ENCODE assay signal across 12 cellular contexts in the genomic region with DNA sequence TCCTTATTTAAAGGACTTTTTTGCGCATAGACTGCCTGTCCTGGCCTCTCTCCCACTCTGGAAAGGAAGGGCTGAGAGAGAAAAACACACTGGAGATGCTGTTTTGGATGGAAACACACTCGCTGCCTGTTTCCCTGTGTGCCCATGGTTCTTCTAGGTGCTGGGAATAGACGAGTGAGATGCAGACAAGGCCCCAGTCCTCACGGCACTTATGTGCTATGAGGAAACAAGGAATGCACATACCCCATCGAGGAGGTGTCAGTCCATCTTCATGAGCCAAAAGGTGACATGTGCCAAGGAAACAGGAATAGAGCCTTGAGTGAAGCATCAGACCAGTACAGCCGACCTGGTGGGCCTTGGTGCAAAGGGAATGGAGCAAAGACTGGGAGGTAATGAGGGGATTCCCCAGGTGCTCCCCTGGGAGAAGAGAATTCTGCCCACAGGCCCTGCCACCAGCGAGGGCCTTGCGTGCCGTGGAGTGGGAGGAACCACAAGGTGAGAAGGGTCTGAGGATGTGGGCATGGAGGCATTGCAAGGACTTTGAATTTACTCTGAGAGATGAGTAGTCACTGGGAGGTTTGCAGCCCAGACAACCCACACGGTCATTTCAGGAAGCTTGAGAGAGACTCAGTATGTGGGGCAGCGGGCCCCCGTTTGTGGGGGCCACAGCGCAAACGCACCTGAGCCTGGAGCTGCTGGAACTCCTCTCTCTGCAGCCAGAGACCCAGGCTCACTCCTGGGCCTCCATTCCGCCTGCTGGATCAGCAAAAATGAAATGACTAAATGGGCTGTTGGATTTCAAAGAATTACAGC.
A peak's percentile ranks its signal among the peaks of the same experiment; 100 is the strongest.
DNase-seq lines count a peak whose midpoint lies in the region; ATAC-seq and TF ChIP-seq lines count a peak whose summit lies in the region.
"Had no signal": no experiment of that assay in that cellular context is flagged by ENCODE, and none has a peak within 500 bp of the region (broad histone marks: within the 10 kb centered on the region; RNA-seq: fewer than 3 reads in every experiment).

No MANE protein-coding gene starts in this region.

- H3F3A ChIP-seq in smooth muscle cell (ENCODE audit: low read depth), result peaks cover 12% of the 10 kb centered on the region

- H4K20me1 ChIP-seq in BLaER1 treated with 17β-estradiol and CSF1 and Interleukin-3, amounts not matched to agents 10 nM and 100 nM, result no peaks in the 10 kb centered on the region
- no peaks in the 10 kb centered on the region for H4K20me1 ChIP-seq in smooth muscle cell (ENCODE audit: low read depth)

- 76% methylated on average over 15 of the region's 15 CpGs for WGBS in smooth muscle cell (ENCODE audit: low lambda C conversion rate)

- H2AFZ ChIP-seq in smooth muscle cell (ENCODE audit: low read depth), result peak overlapping the region; percentile 85

- no peaks in the 10 kb centered on the region for H3K27me3 ChIP-seq in BLaER1 treated with 17β-estradiol and CSF1 and Interleukin-3, amounts not matched to agents 10 nM and 100 nM
- H3K27me3 ChIP-seq in ascending aorta, result no peaks in the 10 kb centered on the region
- H3K27me3 ChIP-seq in lower lobe of right lung (ENCODE audit: low read depth), result peaks cover 5% of the 10 kb centered on the region
- no peaks in the 10 kb centered on the region for H3K27me3 ChIP-seq in smooth muscle cell (ENCODE audit: low read depth)

- peaks cover 5 to 43% (median 26%) of the 10 kb centered on the region in 10 experiments; a peak in 18 of 20 replicates for H3K4me1 ChIP-seq in BLaER1 treated with 17β-estradiol and CSF1 and Interleukin-3, amounts not matched to agents 10 nM and 100 nM
- H3K4me1 ChIP-seq in ascending aorta (peaks cover 9 to 18% of the 10 kb centered on the region in 2 donors), lower lobe of right lung (peaks cover 15% of the 10 kb centered on the region), smooth muscle cell (ENCODE audit: low read depth) (no peaks in the 10 kb centered on the region)

- no peak for ATAC-seq in lower lobe of right lung
- no peak for ATAC-seq in stimulated activated naive CD8-positive, alpha-beta T cell treated with anti-CD3 and anti-CD28 coated beads, Interleukin-15, Interleukin-2, amounts not matched to agents 100 U/mL and 50 U/mL, for 24 hours
- ATAC-seq: left colon had no signal

- DNase-seq in ascending aorta (ENCODE audit: low spot score in 2 of 2) (no peak), lower lobe of right lung (no peak), smooth muscle cell (lab: John Stamatoyannopoulos, UW; ENCODE audit: unreplicated experiment) (no peak), ecto neural progenitor cell (ENCODE audit: low spot score) (no peak), NAMALWA (ENCODE audit: low spot score) (no peak)
- no peak for DNase-seq in stimulated activated naive CD8-positive, alpha-beta T cell treated with anti-CD3 and anti-CD28 coated beads, Interleukin-15, Interleukin-2, amounts not matched to agents 100 U/mL and 50 U/mL, for 24 hours
- DNase-seq in activated T-cell treated with anti-CD3 and anti-CD28 coated beads, Interleukin-2, amount 50 U/mL, for 1 hour, result no peak
- DNase-seq: glutamatergic neuron, left colon, NCI-H524, substantia nigra had no signal

- H3K9me3 ChIP-seq in BLaER1 treated with 17β-estradiol and CSF1 and Interleukin-3, amounts not matched to agents 10 nM and 100 nM (replicated peaks in 1 of 11), result peaks cover 0 to 29% (median 14%) of the 10 kb centered on the region in 11 experiments; a peak in 19 of 22 replicates
- H3K9me3 ChIP-seq in ascending aorta, result no peaks in the 10 kb centered on the region
- no peaks in the 10 kb centered on the region for H3K9me3 ChIP-seq in lower lobe of right lung
- H3K9me3 ChIP-seq in smooth muscle cell (replicated peaks; ENCODE audit: low read depth), result no peaks in the 10 kb centered on the region

- peak overlapping the region in 3 of 11 experiments; percentile 10 to 16 (median 14); a peak in 3 of 22 replicates for H3K27ac ChIP-seq in BLaER1 treated with 17β-estradiol and CSF1 and Interleukin-3, amounts not matched to agents 10 nM and 100 nM
- peak overlapping the region; percentile 89 to 93 for H3K27ac ChIP-seq in ascending aorta
- peak overlapping the region; percentile 58 for H3K27ac ChIP-seq in lower lobe of right lung
- peak overlapping the region; percentile 97 for H3K27ac ChIP-seq in smooth muscle cell (ENCODE audit: low read depth)

- no peaks in the 10 kb centered on the region for H3K79me2 ChIP-seq in smooth muscle cell (ENCODE audit: low read depth)

- no peak overlapping the region for H3K9ac ChIP-seq in BLaER1 treated with 17β-estradiol and CSF1 and Interleukin-3, amounts not matched to agents 10 nM and 100 nM
- peak overlapping the region; percentile 79 for H3K9ac ChIP-seq in smooth muscle cell (ENCODE audit: low read depth)

- H3K36me3 ChIP-seq in BLaER1 treated with 17β-estradiol and CSF1 and Interleukin-3, amounts not matched to agents 10 nM and 100 nM, result no peaks in the 10 kb centered on the region
- no peaks in the 10 kb centered on the region for H3K36me3 ChIP-seq in ascending aorta
- H3K36me3 ChIP-seq in lower lobe of right lung, result no peaks in the 10 kb centered on the region
- no peaks in the 10 kb centered on the region for H3K36me3 ChIP-seq in smooth muscle cell (ENCODE audit: low read depth)

- TF ChIP-seq CTCF in ascending aorta (IDR thresholded peaks at IDR 0.05), result peak in 1 of 3 experiments; percentile 1
- TF ChIP-seq CTCF in lower lobe of right lung (IDR thresholded peaks at IDR 0.05), result no peak
- no peak for TF ChIP-seq CTCF in smooth muscle cell (IDR thresholded peaks at IDR 0.05; ENCODE audit: borderline replicate concordance, insufficient read depth, poor library complexity, severe bottlenecking)

- no peak overlapping the region for H3K4me3 ChIP-seq in BLaER1 treated with 17β-estradiol and CSF1 and Interleukin-3, amounts not matched to agents 10 nM and 100 nM
- H3K4me3 ChIP-seq in ascending aorta (peak overlapping the region in 1 of 2 donors; percentile 7), lower lobe of right lung (no peak overlapping the region), smooth muscle cell (no peak overlapping the region)

- intact Hi-C loops in ascending aorta (cut with DNase I) (loop anchor here (1.0 to 5.0 kb wide), 6 partner anchors 46 to 319 kb away; partner anchors contain the start of gene ACKR3), lower lobe of right lung (cut with DNase I) (no loop called here)

- H3K4me2 ChIP-seq in BLaER1 treated with 17β-estradiol and CSF1 and Interleukin-3, amounts not matched to agents 10 nM and 100 nM, result peak overlapping the region in 7 of 11 experiments; percentile 4 to 59 (median 41); a peak in 11 of 22 replicates
- peak overlapping the region; percentile 67 for H3K4me2 ChIP-seq in smooth muscle cell
